In genomic region chr10:71707240-71707789, GRCh38 we compare ENCODE assay signal across 18 cellular contexts. TPM values are rescaled to one million over a fixed set of nuclear protein-coding genes. Genes with fewer than 3 reads are reported as not detected.
DNase-seq lines count a peak whose midpoint lies in the region; ATAC-seq, FAIRE-seq and TF ChIP-seq lines count a peak whose summit lies in the region.
"Had no signal": no experiment of that assay in that cellular context is flagged by ENCODE, and none has a peak within 500 bp of the region (broad histone marks: within the 10 kb centered on the region; RNA-seq: fewer than 3 reads in every experiment).

No MANE protein-coding gene starts in this region.

- H2AFZ ChIP-seq in GM12878 (ENCODE audit: control insufficient read depth, low read depth, low read length) (no peak overlapping the region), OCI-LY7 (ENCODE audit: low read length) (no peak overlapping the region)
- H2AFZ ChIP-seq: GM23248 had no signal

- no peak for TF ChIP-seq EP300 in GM12878 (IDR thresholded peaks at IDR 0.05; ENCODE audit: borderline replicate concordance in 1 of 2, control insufficient read depth in 1 of 2, low read depth in 2 of 2, low read length in 2 of 2)

- H3K4me2 ChIP-seq in BLaER1 (peak overlapping the region; percentile 23; the same call in 1 of the 2 replicates), GM12878 (ENCODE audit: control insufficient read depth, insufficient read depth) (no peak overlapping the region), OCI-LY7 (ENCODE audit: low read length) (no peak overlapping the region)

- H3K9me2 ChIP-seq in OCI-LY7 (ENCODE audit: insufficient read depth, low read length): no peaks in the 10 kb centered on the region

- no peaks in the 10 kb centered on the region for H3K79me2 ChIP-seq in GM12878 (ENCODE audit: control insufficient read depth, insufficient read depth, low read length)
- no peaks in the 10 kb centered on the region for H3K79me2 ChIP-seq in OCI-LY7 (ENCODE audit: insufficient read depth, low read depth, low read length)

- no peak for TF ChIP-seq RAD21 in GM12878 (IDR thresholded peaks at IDR 0.05; ENCODE audit: insufficient read depth, low read depth, low read length)

- H3K4me3 Mint-ChIP-seq in nephron progenitor cell: no peak overlapping the region
- H3K4me3 Mint-ChIP-seq in stimulated activated naive CD8-positive, alpha-beta T cell treated with anti-CD3 and anti-CD28 coated beads, Interleukin-15, amount 100 ng/mL, for 72 hours: no peak overlapping the region

- DNase-seq in GM12891 (ENCODE audit: insufficient read length, low spot score) (no peak), GM12878 (ENCODE audit: low read depth, low spot score) (no peak), nephron progenitor cell (no peak), HT-29 (ENCODE audit: low spot score) (no peak), OCI-LY7 (ENCODE audit: low spot score) (no peak)
- no peak for DNase-seq in stimulated activated naive CD8-positive, alpha-beta T cell treated with anti-CD3 and anti-CD28 coated beads, Interleukin-15, amount 100 ng/mL, for 72 hours
- DNase-seq: COR-L47, DMS79, NCI-H1105 treated with DMSO at 0.1 percent for 48 hours, NCI-H2029 treated with DMSO at 0.1 percent for 48 hours, NCI-H226, NCI-H510A treated with DMSO at 0.1 percent for 48 hours, NCI-H748 treated with DMSO at 0.1 percent for 48 hours, SIG-M5 had no signal

- H4K20me1 ChIP-seq in BLaER1 (no peaks in the 10 kb centered on the region), GM12878 (ENCODE audit: control insufficient read depth, insufficient read depth) (no peaks in the 10 kb centered on the region), OCI-LY7 (ENCODE audit: insufficient read depth, low read length) (no peaks in the 10 kb centered on the region)

- H3K27me3 ChIP-seq in BLaER1: no peaks in the 10 kb centered on the region
- H3K27me3 ChIP-seq in GM12878 (replicated peaks in 1 of 2; ENCODE audit: control insufficient read depth in 2 of 2, insufficient read depth in 2 of 2, low read length in 1 of 2): no peaks in the 10 kb centered on the region; a peak in 1 of 4 replicates

- TF ChIP-seq POLR2A in GM12891 (IDR thresholded peaks at IDR 0.05; ENCODE audit: low read depth, low read length): no peak
- no peak for TF ChIP-seq POLR2A in GM12878 (IDR thresholded peaks at IDR 0.05; ENCODE audit: low read depth, low read length)

- peaks cover 6% of the 10 kb centered on the region for H3K4me1 Mint-ChIP-seq in nephron progenitor cell
- peaks cover 39% of the 10 kb centered on the region for H3K4me1 Mint-ChIP-seq in stimulated activated naive CD8-positive, alpha-beta T cell treated with anti-CD3 and anti-CD28 coated beads, Interleukin-15, amount 100 ng/mL, for 72 hours

- no peaks in the 10 kb centered on the region for H3K36me3 Mint-ChIP-seq in nephron progenitor cell (ENCODE audit: low read depth)

- WGBS in GM12878 (ENCODE audit: insufficient coverage, insufficient replicate concordance, low lambda C conversion rate, missing lambda C conversion rate): 31% methylated on average over 5 of the region's 5 CpGs

- peak overlapping the region; percentile 74 for H3K27ac Mint-ChIP-seq in nephron progenitor cell
- H3K27ac Mint-ChIP-seq in stimulated activated naive CD8-positive, alpha-beta T cell treated with anti-CD3 and anti-CD28 coated beads, Interleukin-15, amount 100 ng/mL, for 72 hours: no peak overlapping the region

- TF ChIP-seq CTCF in GM12878 (IDR thresholded peaks at IDR 0.05 in 2 of 3, conservative IDR thresholded peaks at IDR 0.05 in 1 of 3; ENCODE audit: control insufficient read depth in 2 of 3, extremely low read depth in 1 of 3, insufficient read depth in 1 of 3, low read depth in 3 of 3, low read length in 3 of 3) (no peak), nephron progenitor cell (IDR thresholded peaks at IDR 0.05) (no peak), OCI-LY7 (conservative IDR thresholded peaks at IDR 0.05; ENCODE audit: low read length) (no peak)

- BruUV-seq in GM12878 (replicated peaks; lab: Mats Ljungman, UMichigan) (no TSS peak), OCI-LY7 (replicated peaks; lab: Mats Ljungman, UMichigan) (no TSS peak)

- POLR2A ChIA-PET in GM12878 (lab: Charles Lee) (interaction anchor here (1.2 kb wide), 1 partner anchor 42 kb away, joined by 4 read pairs; no protein-coding TSS in a partner anchor), OCI-LY7 (lab: Charles Lee) (interaction anchor here (1.0 kb wide), 1 partner anchor 363 kb away, joined by 3 read pairs; no protein-coding TSS in a partner anchor)

- peaks cover 43% of the 10 kb centered on the region for H3K4me1 ChIP-seq in BLaER1
- H3K4me1 ChIP-seq in GM12878 (ENCODE audit: control insufficient read depth, insufficient read depth, low read length): no peaks in the 10 kb centered on the region
- H3K4me1 ChIP-seq in OCI-LY7 (ENCODE audit: insufficient read depth, low read length, poor library complexity, severe bottlenecking): peaks cover 3% of the 10 kb centered on the region
- H3K4me1 ChIP-seq: HAP-1 had no signal

- no peaks in the 10 kb centered on the region for H3K9me3 Mint-ChIP-seq in nephron progenitor cell
- no peaks in the 10 kb centered on the region for H3K9me3 Mint-ChIP-seq in stimulated activated naive CD8-positive, alpha-beta T cell treated with anti-CD3 and anti-CD28 coated beads, Interleukin-15, amount 100 ng/mL, for 72 hours

- H3K27ac ChIP-seq in BLaER1: 0 out of 2 replicates have a peak overlapping the region, but pooled peaks have one; percentile 28
- H3K27ac ChIP-seq in GM12878 (ENCODE audit: control insufficient read depth, insufficient read depth): no peak overlapping the region
- no peak overlapping the region for H3K27ac ChIP-seq in OCI-LY7 (ENCODE audit: low read depth, low read length, poor library complexity, severe bottlenecking)
- H3K27ac ChIP-seq: GM23248 had no signal

- FAIRE-seq in GM12891 (lab: Jason Lieb, UNC) (peak; percentile 41), GM12878 (lab: Jason Lieb, UNC) (no peak)
- FAIRE-seq: A204.1 had no signal

- peaks cover 2% of the 10 kb centered on the region for H3K27me3 Mint-ChIP-seq in nephron progenitor cell (ENCODE audit: low read depth, poor library complexity)
- H3K27me3 Mint-ChIP-seq in stimulated activated naive CD8-positive, alpha-beta T cell treated with anti-CD3 and anti-CD28 coated beads, Interleukin-15, amount 100 ng/mL, for 72 hours: no peaks in the 10 kb centered on the region

- SMC1A ChIA-PET in GM12878 (lab: Charles Lee; ENCODE audit: uncharacterized antibody, unreplicated experiment): interaction anchor here (0.8 to 4.3 kb wide), 15 partner anchors 9 to 388 kb away, joined by 3 to 51 read pairs (median 5); partner anchors contain the start of genes SLC29A3 and VSIR

- no peak overlapping the region for H3K4me3 ChIP-seq in BLaER1
- H3K4me3 ChIP-seq in GM12878: no peak overlapping the region
- no peak overlapping the region for H3K4me3 ChIP-seq in OCI-LY7 (ENCODE audit: low read depth, low read length, poor library complexity, severe bottlenecking)
- H3K4me3 ChIP-seq: GM23248, HAP-1 had no signal

- in situ Hi-C loops in GM12878 (cut with MboI): loop anchor here (10.0 kb wide), 1 partner anchor 323 kb away; no protein-coding TSS in a partner anchor

- intact Hi-C loops in GM12878 (cut with micrococcal nuclease; ENCODE audit: unreplicated experiment) (loop anchor here (5.0 kb wide), 2 partner anchors 105 to 220 kb away; no protein-coding TSS in a partner anchor), OCI-LY7 (cut with micrococcal nuclease; ENCODE audit: unreplicated experiment) (no loop called here)

- RAD21 ChIA-PET in GM12878 (lab: Charles Lee; ENCODE audit: unreplicated experiment): interaction anchor here (0.9 to 3.1 kb wide), 10 partner anchors 9 to 395 kb away, joined by 3 to 32 read pairs (median 4); no protein-coding TSS in a partner anchor

- H3K36me3 ChIP-seq in BLaER1: no peaks in the 10 kb centered on the region
- no peaks in the 10 kb centered on the region for H3K36me3 ChIP-seq in GM12878 (ENCODE audit: control insufficient read depth in 2 of 2, insufficient read depth in 2 of 2, low read length in 1 of 2)
- no peaks in the 10 kb centered on the region for H3K36me3 ChIP-seq in OCI-LY7 (ENCODE audit: insufficient read depth, low read length)
- H3K36me3 ChIP-seq: HAP-1 had no signal

- H3K9ac ChIP-seq in BLaER1: no peak overlapping the region
- H3K9ac ChIP-seq in GM12878 (ENCODE audit: control insufficient read depth, insufficient read depth, low read length): no peak overlapping the region
- H3K9ac ChIP-seq: GM23248 had no signal

- ATAC-seq in GM12878: no peak; the same call in 2 of the 3 replicates
- no peak for ATAC-seq in stimulated activated naive CD8-positive, alpha-beta T cell treated with anti-CD3 and anti-CD28 coated beads, Interleukin-15, amount 100 ng/mL, for 72 hours

- CTCF ChIA-PET in GM12878 (lab: Yijun Ruan, JAX): interaction anchor here (0.9 to 6.3 kb wide), 31 partner anchors 9 to 392 kb away, joined by 3 to 116 read pairs (median 6); partner anchors contain the start of genes SLC29A3 and VSIR
- CTCF ChIA-PET in OCI-LY7 (lab: Charles Lee; ENCODE audit: unreplicated experiment): interaction anchor here (1.0 to 1.9 kb wide), 2 partner anchors 9 to 13 kb away, joined by 6 read pairs; no protein-coding TSS in a partner anchor

- no peaks in the 10 kb centered on the region for H3K9me3 ChIP-seq in BLaER1
- no peaks in the 10 kb centered on the region for H3K9me3 ChIP-seq in GM12878 (replicated peaks; ENCODE audit: control insufficient read depth, insufficient read depth, low read length)
- no peaks in the 10 kb centered on the region for H3K9me3 ChIP-seq in OCI-LY7 (ENCODE audit: low read length)
- H3K9me3 ChIP-seq: HAP-1 had no signal

RNA-seq across cellular contexts. Expression of gene C10orf105, which starts 12.3 kb away (rescaled TPM):
- polyA plus RNA-seq in GM12891 (2012; ENCODE audit: low read depth, missing spikeins): 0.04 TPM
- total RNA-seq in GM12878 (2013; cell fraction: nucleolus; rRNA removed): not detected in 2 replicates
- total RNA-seq in GM12878 (2014; rRNA removed): 0.11 TPM in 1 of 2 replicates, not detected in the other
- not detected in 2 replicates for total RNA-seq in GM12878 (2014; rRNA removed; fragmentation: Illumina TruSeq; extraction: Trizol)
- total RNA-seq in GM12878 (2021): 0.03 and 0.05 TPM in 2 replicates
- polyA plus RNA-seq in GM12878 (2011; ENCODE audit: low read depth): not detected
- polyA plus RNA-seq in GM12878 (2011; rRNA removed): not detected in 2 replicates
- not detected in 2 replicates for polyA plus RNA-seq in GM12878 (2011; cell fraction: cytosol; rRNA removed)
- not detected in 2 replicates for polyA plus RNA-seq in GM12878 (2011; cell fraction: nucleus; rRNA removed)
- polyA plus RNA-seq in GM12878 (2012): 0.03 and 0.04 TPM in 2 replicates
- polyA plus RNA-seq in GM12878 (2014; fragmentation: Illumina TruSeq; extraction: Trizol): 0.04 and 0.06 TPM in 2 replicates
- not detected for polyA plus RNA-seq in GM12878 (2014; fragmentation: Nextera tagmentation; extraction: Ambion mirVana)
- polyA plus RNA-seq in GM12878 (2014; rRNA removed): 0.06 and 0.18 TPM in 2 replicates
- not detected for polyA plus RNA-seq in GM12878 (2016; fragmentation: Nextera tagmentation; extraction: Ambion mirVana)
- polyA minus RNA-seq in GM12878 (2011; rRNA and poly(A)+ RNA removed): not detected in 2 replicates
- not detected in 2 replicates for polyA minus RNA-seq in GM12878 (2011; cell fraction: cytosol; rRNA and poly(A)+ RNA removed)
- not detected in 2 replicates for polyA minus RNA-seq in GM12878 (2011; cell fraction: nucleus; rRNA and poly(A)+ RNA removed)
- total RNA-seq in HT-29 (2014; rRNA removed; shearing (Covaris generic)): 0.20 TPM in 1 of 2 replicates, not detected in the other
- total RNA-seq in OCI-LY7 (2014; rRNA removed; shearing (Covaris generic)): 0.09 TPM in 1 of 2 replicates, not detected in the other
- total RNA-seq in OCI-LY7 (2022): 0.09 and 0.15 TPM in 2 replicates
- total RNA-seq: GM23248 had no signal
- polyA plus RNA-seq: GM23248 had no signal
